ENCODE assay signal across 38 cellular contexts in genomic region chr2:12434609-12435008, GRCh38.
"Had no signal": no experiment of that assay in that cellular context is flagged by ENCODE, and none has a peak within 500 bp of the region (broad histone marks: within the 10 kb centered on the region; RNA-seq: fewer than 3 reads in every experiment).

No MANE protein-coding gene starts in this region.

- ATAC-seq: activated CD8-positive, alpha-beta memory T cell treated with anti-CD3 and anti-CD28 coated beads, Interleukin-2, amount 10 ng/mL, durations not matched to agents 7 days and 5 days; activated naive CD8-positive, alpha-beta T cell treated with anti-CD3 and anti-CD28 coated beads, Interleukin-2, amount 50 U/mL, for 24 hours; PC-3 had no signal

- H3K9me3 ChIP-seq: MG63, Peyer's patch, SJSA1 had no signal

- H3K4me3 Mint-ChIP-seq: activated CD4-positive, alpha-beta memory T cell treated with anti-CD3 and anti-CD28 coated beads, Interleukin-2, amount 10 ng/mL, durations not matched to agents 7 days and 5 days; activated CD8-positive, alpha-beta memory T cell treated with anti-CD3 and anti-CD28 coated beads, Interleukin-2, amount 10 ng/mL, durations not matched to agents 7 days and 5 days; activated naive CD4-positive, alpha-beta T cell treated with anti-CD3 and anti-CD28 coated beads, Interleukin-2, amount 10 ng/mL, durations not matched to agents 7 days and 5 days; activated naive CD8-positive, alpha-beta T cell; activated naive CD8-positive, alpha-beta T cell treated with anti-CD3 and anti-CD28 coated beads, Interleukin-2, amount 50 U/mL, for 24 hours; brain had no signal

- H3K36me3 ChIP-seq: MG63, Peyer's patch, SJSA1 had no signal

- H3K9me3 Mint-ChIP-seq: activated CD4-positive, alpha-beta memory T cell treated with anti-CD3 and anti-CD28 coated beads, Interleukin-2, amount 10 ng/mL, durations not matched to agents 7 days and 5 days; activated naive CD4-positive, alpha-beta T cell treated with anti-CD3 and anti-CD28 coated beads, Interleukin-2, amount 10 ng/mL, durations not matched to agents 7 days and 5 days; activated naive CD8-positive, alpha-beta T cell treated with anti-CD3 and anti-CD28 coated beads, Interleukin-2, amount 50 U/mL, for 24 hours had no signal

- H3K27ac ChIP-seq: Peyer's patch, SJSA1, VCaP had no signal

- H3K36me3 Mint-ChIP-seq: activated naive CD8-positive, alpha-beta T cell; brain had no signal

- H3K4me3 ChIP-seq: MG63, Peyer's patch, SJSA1 had no signal

- H3K27me3 Mint-ChIP-seq: activated CD4-positive, alpha-beta memory T cell treated with anti-CD3 and anti-CD28 coated beads, Interleukin-2, amount 10 ng/mL, durations not matched to agents 7 days and 5 days; activated CD8-positive, alpha-beta memory T cell treated with anti-CD3 and anti-CD28 coated beads, Interleukin-2, amount 10 ng/mL, durations not matched to agents 7 days and 5 days; activated naive CD4-positive, alpha-beta T cell treated with anti-CD3 and anti-CD28 coated beads, Interleukin-2, amount 10 ng/mL, durations not matched to agents 7 days and 5 days; activated naive CD8-positive, alpha-beta T cell; activated naive CD8-positive, alpha-beta T cell treated with anti-CD3 and anti-CD28 coated beads, Interleukin-2, amount 50 U/mL, for 24 hours had no signal

- H3K27me3 ChIP-seq: MG63, Peyer's patch, SJSA1 had no signal

- DNase-seq: activated CD4-positive, alpha-beta memory T cell treated with anti-CD3 and anti-CD28 coated beads, Interleukin-2, amount 10 ng/mL, durations not matched to agents 7 days and 5 days; activated CD4-positive, alpha-beta T cell treated with anti-CD3 and anti-CD28 coated beads for 1 hour; activated CD4-positive, alpha-beta T cell treated with anti-CD3 and anti-CD28 coated beads for 48 hours; activated CD4-positive, CD25-positive, alpha-beta regulatory T cell; activated CD8-positive, alpha-beta memory T cell treated with anti-CD3 and anti-CD28 coated beads for 24 hours; activated CD8-positive, alpha-beta memory T cell treated with anti-CD3 and anti-CD28 coated beads, Interleukin-2, amount 10 ng/mL, durations not matched to agents 7 days and 5 days; activated CD8-positive, alpha-beta memory T cell treated with anti-CD3 and anti-CD28 coated beads, Interleukin-2, amount 50 U/mL, for 48 hours; activated effector memory CD4-positive, alpha-beta T cell treated with Interleukin-2 at 50 U/mL for 16 hours; activated naive CD4-positive, alpha-beta T cell treated with anti-CD3 and anti-CD28 coated beads, Interleukin-2, amount 10 ng/mL, durations not matched to agents 7 days and 5 days; activated naive CD8-positive, alpha-beta T cell treated with anti-CD3 and anti-CD28 coated beads, Interleukin-2, amount 50 U/mL, for 24 hours; activated T-cell treated with anti-CD3 and anti-CD28 coated beads, Interleukin-2, amount 50 U/mL, for 48 hours; anterior cingulate cortex; central memory CD4-positive, alpha-beta T cell; Kasumi-1; MG63; NCI-H1048; NCI-H1105 treated with DMSO at 0.1 percent for 48 hours; NCI-H1436; NCI-H1694; NCI-H1930; NCI-H2081 treated with DMSO at 0.1 percent for 48 hours; NCI-H226; NCI-H446 treated with DMSO at 0.1 percent for 48 hours; NCI-H524; NCI-H69; NK-92 treated with Interleukin-12 subunit alpha and Interleukin-12 subunit beta, amount 100 ng/mL, for 24 hours; PC-3; Peyer's patch; RPMI8226; SHP77 treated with DMSO at 0.1 percent for 48 hours; SW 1271; T-helper 1 cell; T-helper 2 cell; T-helper 9 cell had no signal

- H3K27ac Mint-ChIP-seq: activated CD4-positive, alpha-beta memory T cell treated with anti-CD3 and anti-CD28 coated beads, Interleukin-2, amount 10 ng/mL, durations not matched to agents 7 days and 5 days; activated CD8-positive, alpha-beta memory T cell treated with anti-CD3 and anti-CD28 coated beads, Interleukin-2, amount 10 ng/mL, durations not matched to agents 7 days and 5 days; activated naive CD4-positive, alpha-beta T cell treated with anti-CD3 and anti-CD28 coated beads, Interleukin-2, amount 10 ng/mL, durations not matched to agents 7 days and 5 days; activated naive CD8-positive, alpha-beta T cell; activated naive CD8-positive, alpha-beta T cell treated with anti-CD3 and anti-CD28 coated beads, Interleukin-2, amount 50 U/mL, for 24 hours had no signal
